ENCODE assay signal across 18 cellular contexts in the genomic region with DNA sequence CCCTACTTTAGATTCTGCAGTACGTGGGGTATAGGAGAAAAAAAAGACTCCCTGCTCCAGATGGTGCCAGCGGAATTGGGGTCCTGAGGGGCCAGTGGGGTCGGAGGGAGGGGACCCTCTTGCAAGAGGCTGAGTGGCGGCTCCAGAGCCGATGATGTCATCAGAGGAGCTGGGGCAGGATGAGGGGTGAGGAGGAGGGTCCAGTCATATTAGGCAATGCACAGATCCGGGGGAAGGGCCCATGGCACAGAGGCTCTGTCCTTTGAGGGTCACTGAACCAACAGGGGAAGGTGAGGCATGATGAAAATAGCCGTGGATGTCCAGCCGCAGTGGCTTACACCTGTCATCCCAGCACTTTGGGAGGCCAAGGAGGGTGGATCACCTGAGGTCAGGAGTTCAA. TPM values are rescaled to one million over a fixed set of nuclear protein-coding genes. Genes with fewer than 3 reads are reported as not detected.
"Had no signal": no experiment of that assay in that cellular context is flagged by ENCODE, and none has a peak within 500 bp of the region (broad histone marks: within the 10 kb centered on the region; RNA-seq: fewer than 3 reads in every experiment).

No MANE protein-coding gene starts in this region.

RNA-seq across cellular contexts. Expression of gene CCDC201, which starts 19.4 kb away (rescaled TPM):
- total RNA-seq: activated naive CD4-positive, alpha-beta T cell treated with anti-CD3 and anti-CD28 coated beads for 36 hours; activated naive CD4-positive, alpha-beta T cell treated with anti-CD3 and anti-CD28 coated beads, Interleukin-2, amount 50 U/mL, for 72 hours; activated naive CD8-positive, alpha-beta T cell treated with anti-CD3 and anti-CD28 coated beads for 36 hours; activated naive CD8-positive, alpha-beta T cell treated with anti-CD3 and anti-CD28 coated beads, Interleukin-2, amount 10 ng/mL, durations not matched to agents 7 days and 5 days; activated T-cell treated with anti-CD3 and anti-CD28 coated beads, Interleukin-2, amount 50 U/mL, for 4 hours; activated T-cell treated with anti-CD3 and anti-CD28 coated beads, Interleukin-2, amount 50 U/mL, for 72 hours; activated T-helper 1 cell treated with anti-CD3 and anti-CD28 coated beads, Interleukin-12 subunit alpha, Interleukin-12 subunit beta, Interleukin-2, Interleukin-4 antibody, amounts not matched to agents 30 ng/mL and 10 ng/mL and 1 ng/mL, durations not matched to agents 14 hours and 24 hours and 36 hours; activated T-helper 2 cell treated with anti-CD3 and anti-CD28 coated beads, Interferon-gamma antibody, Interleukin-2, Interleukin-4, amounts not matched to agents 10 μg/mL and 5 μg/mL and 100 μg/mL, durations not matched to agents 14 hours and 24 hours and 36 hours; adrenal gland; aorta; ascending aorta; astrocyte; body of pancreas; breast epithelium; cardiac muscle cell; cerebellum; chondrocyte had no signal
- polyA plus RNA-seq: adipose tissue, adrenal gland, aorta, cardiac muscle cell had no signal

RNA-seq across cellular contexts. Expression of gene IGFBP1, which starts 34.8 kb away (rescaled TPM):
- total RNA-seq: activated naive CD4-positive, alpha-beta T cell treated with anti-CD3 and anti-CD28 coated beads for 36 hours; activated naive CD4-positive, alpha-beta T cell treated with anti-CD3 and anti-CD28 coated beads, Interleukin-2, amount 50 U/mL, for 72 hours; activated naive CD8-positive, alpha-beta T cell treated with anti-CD3 and anti-CD28 coated beads for 36 hours; activated naive CD8-positive, alpha-beta T cell treated with anti-CD3 and anti-CD28 coated beads, Interleukin-2, amount 10 ng/mL, durations not matched to agents 7 days and 5 days; activated T-cell treated with anti-CD3 and anti-CD28 coated beads, Interleukin-2, amount 50 U/mL, for 72 hours; activated T-helper 1 cell treated with anti-CD3 and anti-CD28 coated beads, Interleukin-12 subunit alpha, Interleukin-12 subunit beta, Interleukin-2, Interleukin-4 antibody, amounts not matched to agents 30 ng/mL and 10 ng/mL and 1 ng/mL, durations not matched to agents 14 hours and 24 hours and 36 hours; activated T-helper 2 cell treated with anti-CD3 and anti-CD28 coated beads, Interferon-gamma antibody, Interleukin-2, Interleukin-4, amounts not matched to agents 10 μg/mL and 5 μg/mL and 100 μg/mL, durations not matched to agents 14 hours and 24 hours and 36 hours; aorta; ascending aorta; astrocyte had no signal
- polyA plus RNA-seq: aorta, cardiac muscle cell had no signal
